ENCODE assay signal across 36 cellular contexts in the genomic region with DNA sequence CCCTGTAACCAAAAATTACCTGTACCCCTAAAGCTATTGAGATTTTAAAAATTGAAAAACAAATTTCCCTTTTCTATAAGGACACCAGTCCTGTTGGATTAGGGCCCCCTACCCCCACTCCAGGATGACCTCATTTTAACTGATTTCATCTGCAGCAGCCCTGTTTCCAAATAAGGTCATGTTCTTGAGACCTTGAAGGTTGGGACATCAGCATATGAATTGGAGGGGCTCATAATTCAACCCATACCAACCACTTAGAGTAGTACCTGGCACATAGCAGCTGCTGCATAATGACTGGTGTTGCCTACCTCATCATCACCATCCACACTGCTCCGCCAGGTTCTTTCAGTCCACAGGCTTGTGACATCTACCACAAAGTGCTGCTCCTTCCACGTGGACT. TPM values are rescaled to one million over a fixed set of nuclear protein-coding genes. Genes with fewer than 3 reads are reported as not detected.
"Had no signal": no experiment of that assay in that cellular context is flagged by ENCODE, and none has a peak within 500 bp of the region (broad histone marks: within the 10 kb centered on the region; RNA-seq: fewer than 3 reads in every experiment).

No MANE protein-coding gene starts in this region.

- H3K27ac ChIP-seq: brain microvascular endothelial cell, coronary artery, dorsolateral prefrontal cortex, epithelial cell of prostate, esophagus squamous epithelium, gastroesophageal sphincter, VCaP had no signal

- H3K4me1 Mint-ChIP-seq: activated CD4-positive, alpha-beta T cell treated with anti-CD3 and anti-CD28 coated beads, Interleukin-2, amount 10 ng/mL, durations not matched to agents 7 days and 5 days; activated T-helper 17 cell treated with anti-CD3 and anti-CD28 coated beads, Interleukin-2, amount 50 U/mL, for 72 hours had no signal

- H3K27me3 Mint-ChIP-seq: activated CD4-positive, alpha-beta T cell treated with anti-CD3 and anti-CD28 coated beads, Interleukin-2, amount 10 ng/mL, durations not matched to agents 7 days and 5 days; activated CD8-positive, alpha-beta T cell treated with anti-CD3 and anti-CD28 coated beads for 36 hours; activated naive CD8-positive, alpha-beta T cell; activated T-helper 17 cell treated with anti-CD3 and anti-CD28 coated beads, Interleukin-2, amount 50 U/mL, for 72 hours; central memory CD8-positive, alpha-beta T cell; dendritic cell treated with granulocyte-macrophage colony-stimulating factor and Interleukin-4, amounts not matched to agents 40 ng/mL and 50 ng/mL, for 4 days; effector memory CD8-positive, alpha-beta T cell had no signal

- FAIRE-seq: astrocyte, bronchial epithelial cell, endothelial cell of umbilical vein, TTC549 had no signal

- H3K4me3 Mint-ChIP-seq: activated CD4-positive, alpha-beta T cell treated with anti-CD3 and anti-CD28 coated beads, Interleukin-2, amount 10 ng/mL, durations not matched to agents 7 days and 5 days; activated CD8-positive, alpha-beta T cell treated with anti-CD3 and anti-CD28 coated beads for 36 hours; activated naive CD8-positive, alpha-beta T cell; activated T-cell treated with anti-CD3 and anti-CD28 coated beads, Interleukin-2, amount 50 U/mL, for 4 hours; activated T-helper 17 cell treated with anti-CD3 and anti-CD28 coated beads, Interleukin-2, amount 50 U/mL, for 72 hours; central memory CD8-positive, alpha-beta T cell; dendritic cell treated with granulocyte-macrophage colony-stimulating factor and Interleukin-4, amounts not matched to agents 40 ng/mL and 50 ng/mL, for 4 days; effector memory CD8-positive, alpha-beta T cell; WTC11 had no signal

- H3K36me3 ChIP-seq: brain microvascular endothelial cell had no signal

- H3K4me1 ChIP-seq: esophagus squamous epithelium, gastroesophageal sphincter had no signal

- H3K4me3 ChIP-seq: coronary artery, dorsolateral prefrontal cortex, esophagus squamous epithelium, gastroesophageal sphincter had no signal

- H3K27ac Mint-ChIP-seq: activated CD4-positive, alpha-beta T cell treated with anti-CD3 and anti-CD28 coated beads, Interleukin-2, amount 10 ng/mL, durations not matched to agents 7 days and 5 days; activated CD8-positive, alpha-beta T cell treated with anti-CD3 and anti-CD28 coated beads for 36 hours; activated naive CD8-positive, alpha-beta T cell; activated T-helper 17 cell treated with anti-CD3 and anti-CD28 coated beads, Interleukin-2, amount 50 U/mL, for 72 hours; dendritic cell treated with granulocyte-macrophage colony-stimulating factor and Interleukin-4, amounts not matched to agents 40 ng/mL and 50 ng/mL, for 4 days; effector memory CD8-positive, alpha-beta T cell; WTC11 had no signal

- ATAC-seq: activated CD8-positive, alpha-beta T cell treated with anti-CD3 and anti-CD28 coated beads for 36 hours; activated T-cell treated with anti-CD3 and anti-CD28 coated beads, Interleukin-2, amount 50 U/mL, for 4 hours; activated T-helper 17 cell treated with anti-CD3 and anti-CD28 coated beads, Interleukin-2, amount 50 U/mL, for 72 hours; effector memory CD8-positive, alpha-beta T cell; gastroesophageal sphincter; WTC11 had no signal

- H3K27me3 ChIP-seq: brain microvascular endothelial cell, dorsolateral prefrontal cortex, esophagus squamous epithelium, gastroesophageal sphincter had no signal

- DNase-seq: activated CD4-positive, alpha-beta T cell treated with anti-CD3 and anti-CD28 coated beads for 1 hour; activated CD4-positive, alpha-beta T cell treated with anti-CD3 and anti-CD28 coated beads for 4 hours; activated CD4-positive, alpha-beta T cell treated with anti-CD3 and anti-CD28 coated beads, Interleukin-2, amount 10 ng/mL, durations not matched to agents 7 days and 5 days; activated CD4-positive, alpha-beta T cell treated with anti-CD3 and anti-CD28 coated beads, Interleukin-2, amount 50 U/mL, for 48 hours; activated CD8-positive, alpha-beta memory T cell treated with anti-CD3 and anti-CD28 coated beads for 24 hours; activated CD8-positive, alpha-beta T cell treated with anti-CD3 and anti-CD28 coated beads for 36 hours; activated effector memory CD4-positive, alpha-beta T cell treated with Interleukin-2 at 50 U/mL for 16 hours; activated gamma-delta T cell treated with Interleukin-2 at 50 U/mL for 16 hours; activated naive CD4-positive, alpha-beta T cell treated with anti-CD3 and anti-CD28 coated beads, Interleukin-2, amount 50 U/mL, for 16 hours; activated naive CD4-positive, alpha-beta T cell treated with Interleukin-2 at 50 U/mL for 16 hours; activated T-cell treated with anti-CD3 and anti-CD28 coated beads, Interleukin-2, amount 50 U/mL, for 4 hours; amniotic stem cell; anterior cingulate cortex; brain microvascular endothelial cell; dorsolateral prefrontal cortex; effector CD4-positive, alpha-beta T cell; effector memory CD8-positive, alpha-beta T cell; esophagus squamous epithelium; foreskin melanocyte; T-helper 2 cell had no signal

RNA-seq across cellular contexts. Expression of a gene that starts 30.2 kb away (rescaled TPM):
- total RNA-seq: activated CD8-positive, alpha-beta T cell treated with anti-CD3 and anti-CD28 coated beads for 36 hours; activated T-cell treated with anti-CD3 and anti-CD28 coated beads, Interleukin-2, amount 50 U/mL, for 4 hours; activated T-helper 17 cell treated with anti-CD3 and anti-CD28 coated beads, Interleukin-2, amount 50 U/mL, for 72 hours; bronchial epithelial cell; cardiac septum had no signal

RNA-seq across cellular contexts. Expression of a gene that starts 58.8 kb away (rescaled TPM):
- total RNA-seq: astrocyte, endothelial cell of umbilical vein, fibroblast of villous mesenchyme had no signal
- polyA plus RNA-seq: fibroblast of lung had no signal
